8 cellular contexts compared by ENCODE assay signal in the genomic region with DNA sequence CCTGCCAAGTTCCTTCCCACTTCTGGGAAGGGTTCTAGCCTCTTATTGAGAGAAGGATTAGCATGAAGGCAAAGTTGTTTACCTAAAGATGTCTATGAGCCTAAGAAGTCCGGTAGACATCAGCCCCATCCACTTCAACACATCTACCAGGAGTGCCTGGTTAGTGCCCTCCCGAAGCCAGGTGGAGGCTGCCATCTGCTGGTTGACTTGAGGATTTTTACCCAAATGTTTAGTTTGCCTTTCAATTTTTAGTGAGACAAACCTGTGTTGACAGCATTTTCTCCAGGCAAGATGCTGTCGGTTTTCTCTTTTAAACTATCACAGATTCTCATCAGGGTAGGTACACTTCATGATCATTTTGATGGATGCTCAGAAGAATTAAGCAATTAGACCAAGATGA.
DNase-seq lines count a peak whose midpoint lies in the region; ATAC-seq and TF ChIP-seq lines count a peak whose summit lies in the region.

No MANE protein-coding gene starts in this region.

- no peak overlapping the region for H3K27ac ChIP-seq in lung (ENCODE audit: low read depth in 1 of 2, low read length in 1 of 2)

- DNase-seq in NCI-H748 treated with DMSO at 0.1 percent for 48 hours (lab: John Stamatoyannopoulos, UW) (peak; percentile 68), ecto neural progenitor cell (ENCODE audit: low spot score) (peak; percentile 67), lung (ENCODE audit: low spot score) (peak; percentile 78), lower leg skin (ENCODE audit: low spot score in 2 of 2) (no peak)
- DNase-seq in activated CD4-positive, alpha-beta T cell treated with anti-CD3 and anti-CD28 coated beads, Interleukin-2, amount 50 U/mL, for 4 hours: peak; percentile 76 to 78
- peak; percentile 30 for DNase-seq in stimulated activated CD8-positive, alpha-beta memory T cell treated with anti-CD3 and anti-CD28 coated beads, Interleukin-12 subunit alpha, Interleukin-12 subunit beta, amount 100 ng/mL, for 24 hours (ENCODE audit: extremely low read depth)

- no peaks in the 10 kb centered on the region for H3K36me3 ChIP-seq in lung (ENCODE audit: control insufficient read depth in 2 of 2, insufficient read depth in 2 of 2, low read length in 2 of 2)

- intact Hi-C loops in lower leg skin (cut with DNase I; ENCODE audit: low total_unique reads): loop anchor here (5.0 to 10.0 kb wide), 3 partner anchors 109 to 329 kb away; a partner anchor contains a TSS

- no peak for TF ChIP-seq POLR2A in lower leg skin (IDR thresholded peaks at IDR 0.05)

- H3K4me3 ChIP-seq in lung: no peak overlapping the region
- H3K4me3 ChIP-seq in lower leg skin (ENCODE audit: low read depth, poor library complexity, severe bottlenecking): no peak overlapping the region

- 1 to 5% methylated on average over 3 of the region's 3 CpGs for WGBS in lung, 2 donors
- WGBS in lower leg skin, 2 donors: 0 to 2% methylated on average over 3 of the region's 3 CpGs

- no peaks in the 10 kb centered on the region for H3K9me3 ChIP-seq in lung (ENCODE audit: control insufficient read depth in 2 of 2, insufficient read depth in 1 of 2, low read length in 1 of 2)

- TF ChIP-seq CTCF in GM12874 (IDR thresholded peaks at IDR 0.05; ENCODE audit: insufficient read depth, low read depth, low read length): peak; percentile 68
- TF ChIP-seq CTCF in lung (IDR thresholded peaks at IDR 0.05; ENCODE audit: control extremely low read depth, extremely low read depth): peak; percentile 82
- peak in 1 of 3 donors; percentile 60 for TF ChIP-seq CTCF in lower leg skin (IDR thresholded peaks at IDR 0.05)

- peaks cover 0 to 2% of the 10 kb centered on the region in 2 donors for H3K4me1 ChIP-seq in lung (ENCODE audit: control insufficient read depth in 2 of 2, insufficient read depth in 2 of 2, low read length in 2 of 2)

- no peaks in the 10 kb centered on the region for H3K27me3 ChIP-seq in lung (ENCODE audit: control insufficient read depth, insufficient read depth)

- ATAC-seq in HG03442 (IDR thresholded peaks at IDR 0.05; ENCODE audit: unreplicated experiment) (peak; percentile 77), lung (ENCODE audit: insufficient read depth, low FRiP score) (peak; percentile 58)

Comparison
In these comparisons a context has a peak if more than half of its experiments do, and no peak if none do; other contexts are left out.
1. DNase-seq: peak in NCI-H748 treated with DMSO at 0.1 percent for 48 hours (single experiment), activated CD4-positive, alpha-beta T cell treated with anti-CD3 and anti-CD28 coated beads, Interleukin-2, amount 50 U/mL, for 4 hours (2 of 2), ecto neural progenitor cell (single experiment), lung (single experiment) and stimulated activated CD8-positive, alpha-beta memory T cell treated with anti-CD3 and anti-CD28 coated beads, Interleukin-12 subunit alpha, Interleukin-12 subunit beta, amount 100 ng/mL, for 24 hours (single experiment); none in lower leg skin (0 of 2).